ENCODE assay signal across 8 cellular contexts in the genomic region with DNA sequence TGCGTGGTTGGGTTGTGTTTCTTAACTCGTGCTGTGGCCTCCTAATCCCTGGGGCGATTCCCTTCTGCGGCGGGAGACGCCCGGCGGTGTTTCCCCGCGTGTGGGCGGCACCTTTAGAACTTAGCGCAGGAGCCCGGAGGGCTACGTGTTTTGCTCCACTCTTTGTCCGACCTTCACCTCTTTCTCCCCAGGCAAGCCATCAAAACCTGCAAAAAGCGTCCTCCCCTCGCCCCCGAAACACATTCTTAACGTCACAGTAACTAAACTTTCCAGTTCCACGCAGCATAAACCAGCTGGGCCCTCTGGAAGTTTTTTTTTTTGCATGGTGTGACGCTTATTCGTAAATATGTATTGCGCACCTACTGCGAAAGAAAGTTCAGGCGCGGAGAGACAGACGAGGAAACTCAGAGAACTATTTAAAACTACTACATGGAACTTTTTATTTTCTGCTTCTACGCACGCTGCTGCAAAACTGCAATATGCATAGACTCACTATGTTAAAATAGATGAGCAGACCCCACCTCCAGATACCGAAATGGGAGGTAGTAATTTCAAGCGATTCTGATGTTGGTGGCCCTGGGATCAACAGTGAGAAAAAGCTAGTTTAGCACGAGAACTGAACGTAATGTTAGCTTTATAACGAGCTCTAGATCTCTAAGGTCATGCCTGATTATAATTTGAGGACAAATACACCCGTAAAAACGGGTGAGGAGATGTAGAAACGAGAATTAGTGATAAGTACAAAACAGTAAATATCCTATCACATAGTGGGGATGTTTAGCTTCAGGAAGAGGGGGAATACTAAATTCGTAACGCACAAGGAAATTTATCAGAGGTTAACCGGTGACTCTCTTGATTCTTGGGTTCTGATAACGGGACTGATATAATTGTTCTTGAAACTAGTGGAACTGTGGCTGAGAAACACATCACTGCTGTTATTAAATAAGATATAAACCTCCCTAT. TPM values are rescaled to one million over a fixed set of nuclear protein-coding genes. Genes with fewer than 3 reads are reported as not detected.
DNase-seq lines count a peak whose midpoint lies in the region; ATAC-seq and TF ChIP-seq lines count a peak whose summit lies in the region.

No MANE protein-coding gene starts in this region.

- peaks cover 6% of the 10 kb centered on the region for H3K36me3 Mint-ChIP-seq in MCF 10A (ENCODE audit: insufficient read depth, unreplicated experiment)

- peaks cover 10% of the 10 kb centered on the region for H3K27me3 Mint-ChIP-seq in MCF 10A (ENCODE audit: insufficient read depth, unreplicated experiment)

- peak overlapping the region; percentile 92 for H3K4me3 ChIP-seq in AG10803 (ENCODE audit: low read length)

- H3K4me3 Mint-ChIP-seq in MCF 10A (ENCODE audit: unreplicated experiment), result peak overlapping the region; percentile 93

- peak overlapping the region; percentile 88 for H3K27ac Mint-ChIP-seq in MCF 10A (ENCODE audit: low read depth, unreplicated experiment)

- CTCF ChIA-PET in MCF 10A (lab: Yijun Ruan, JAX), result interaction anchor here (0.6 to 3.2 kb wide), 18 partner anchors 8 to 881 kb away, joined by 3 to 28 read pairs (median 4); a partner anchor contains a TSS

- peaks cover 37% of the 10 kb centered on the region for H3K4me1 Mint-ChIP-seq in MCF 10A (ENCODE audit: insufficient read depth, unreplicated experiment)

- TF ChIP-seq CTCF in AG10803 (conservative IDR thresholded peaks at IDR 0.05; ENCODE audit: low read length) (no peak), MCF 10A (IDR thresholded peaks at IDR 0.05; ENCODE audit: unreplicated experiment) (no peak)

- POLR2A ChIA-PET in MCF 10A (lab: Yijun Ruan, JAX), result interaction anchor here (0.6 to 5.8 kb wide), 28 partner anchors 9 to 974 kb away, joined by 3 to 88 read pairs (median 4); a partner anchor contains a TSS

- no peaks in the 10 kb centered on the region for H3K9me3 Mint-ChIP-seq in MCF 10A (ENCODE audit: unreplicated experiment)

- ATAC-seq in GM18870 (IDR thresholded peaks at IDR 0.05; ENCODE audit: unreplicated experiment), result peak; percentile 21
- ATAC-seq in HG03103 (IDR thresholded peaks at IDR 0.05; ENCODE audit: low read depth, unreplicated experiment), result peak; percentile 17

- TSS peak; percentile 56 for BruUV-seq in MCF 10A (replicated peaks; lab: Mats Ljungman, UMichigan)

- peak; percentile 43 for DNase-seq in AG10803 (ENCODE audit: low read depth)
- DNase-seq in RPMI8226, result peak; percentile 49
- DNase-seq in MCF 10A (ENCODE audit: unreplicated experiment), result no peak
- peak; percentile 52 for DNase-seq in kidney tubule cell (ENCODE audit: low spot score)
- DNase-seq in stimulated activated CD4-positive, alpha-beta T cell treated with anti-CD3 and anti-CD28 coated beads, TNF-alpha, amount 100 ng/mL, for 4 hours (ENCODE audit: low read depth in 3 of 3), result peak in 2 of 3 experiments; percentile 44 to 48
- no peak for DNase-seq in DMS114 treated with DMSO at 0.1 percent for 48 hours (lab: John Stamatoyannopoulos, UW; ENCODE audit: unreplicated experiment)

- intact Hi-C loops in MCF 10A (cut with micrococcal nuclease), result loop anchor here (2.0 to 5.0 kb wide), 2 partner anchors 187 to 689 kb away; no protein-coding TSS in a partner anchor

RNA-seq across cellular contexts. Expression of a gene that starts 0.9 kb away (rescaled TPM):
- total RNA-seq in MCF 10A (2022), result 54.6 and 59.1 TPM in 2 replicates

Comparison
In these comparisons a context has a peak if more than half of its experiments do, and no peak if none do; other contexts are left out.
1. DNase-seq: peak in AG10803 (single experiment), RPMI8226 (single experiment), kidney tubule cell (single experiment) and stimulated activated CD4-positive, alpha-beta T cell treated with anti-CD3 and anti-CD28 coated beads, TNF-alpha, amount 100 ng/mL, for 4 hours (2 of 3); none in MCF 10A (single experiment) and DMS114 treated with DMSO at 0.1 percent for 48 hours (single experiment).